31 cellular contexts compared by ENCODE assay signal in genomic region chr10:82211331-82211730, GRCh38.
DNase-seq lines count a peak whose midpoint lies in the region; ATAC-seq and TF ChIP-seq lines count a peak whose summit lies in the region.
"Had no signal": no experiment of that assay in that cellular context is flagged by ENCODE, and none has a peak within 500 bp of the region (broad histone marks: within the 10 kb centered on the region; RNA-seq: fewer than 3 reads in every experiment).

No MANE protein-coding gene starts in this region.

- no peak overlapping the region for H3K18ac ChIP-seq in neuronal stem cell (ENCODE audit: low read length)

- no peak overlapping the region for H2BK120ac ChIP-seq in neuronal stem cell (ENCODE audit: low read depth, low read length)

- no peak overlapping the region for H3K9ac ChIP-seq in neuronal stem cell (ENCODE audit: low read depth, low read length, poor library complexity)
- H3K9ac ChIP-seq: KMS-11 had no signal

- H2BK15ac ChIP-seq in neuronal stem cell (ENCODE audit: low read length) = no peak overlapping the region

- H3K9me3 ChIP-seq in neuronal stem cell (replicated peaks in 1 of 2; ENCODE audit: control insufficient read depth in 2 of 2, insufficient read depth in 1 of 2, low read depth in 1 of 2, low read length in 2 of 2) = no peaks in the 10 kb centered on the region
- H3K9me3 ChIP-seq: gastrocnemius medialis, HAP-1, neutrophil, right lobe of liver, tibial nerve had no signal

- peak; percentile 34; the same call in 1 of the 2 replicates for ATAC-seq in WTC11
- no peak for ATAC-seq in GM18505 (IDR thresholded peaks at IDR 0.05; ENCODE audit: unreplicated experiment)
- no peak for ATAC-seq in GM21825 (IDR thresholded peaks at IDR 0.05; ENCODE audit: unreplicated experiment)
- ATAC-seq: activated naive CD4-positive, alpha-beta T cell treated with anti-CD3 and anti-CD28 coated beads, Interleukin-2, amount 50 U/mL, for 72 hours; esophagus mucosa; gastrocnemius medialis; left lobe of liver; PC-3 had no signal

- CTCF ChIA-PET in WTC11 (lab: Charles Lee) = no interaction called here

- no peaks in the 10 kb centered on the region for H3K36me3 ChIP-seq in neuronal stem cell (replicated peaks in 1 of 2; ENCODE audit: control insufficient read depth in 2 of 2, insufficient read depth in 2 of 2, low read length in 2 of 2)
- H3K36me3 ChIP-seq: gastrocnemius medialis, HAP-1, neutrophil, right lobe of liver, tibial nerve had no signal

- H3K4me3 ChIP-seq in fibroblast of villous mesenchyme (ENCODE audit: low read depth, low read length) (no peak overlapping the region), neuronal stem cell (ENCODE audit: low read length in 2 of 2) (no peak overlapping the region)
- H3K4me3 ChIP-seq: gastrocnemius medialis, HAP-1, right lobe of liver, tibial nerve had no signal

- POLR2A ChIA-PET in WTC11 (lab: Charles Lee) = no interaction called here

- no peak overlapping the region for H2BK5ac ChIP-seq in neuronal stem cell (ENCODE audit: low read length)

- no peaks in the 10 kb centered on the region for H3K9me3 Mint-ChIP-seq in WTC11
- H3K9me3 Mint-ChIP-seq: endodermal cell had no signal

- H4K8ac ChIP-seq in neuronal stem cell (ENCODE audit: low read depth, low read length) = no peak overlapping the region

- H2AK5ac ChIP-seq in neuronal stem cell (ENCODE audit: low read depth, low read length) = no peak overlapping the region

- no peak overlapping the region for H3K4me3 Mint-ChIP-seq in WTC11
- H3K4me3 Mint-ChIP-seq: endodermal cell, immature natural killer cell had no signal

- WGBS in neuronal stem cell (ENCODE audit: extremely low coverage in 2 of 2, insufficient read length in 2 of 2, insufficient replicate concordance in 1 of 2), 2 donors = no CpG with 5 or more reads among the region's 3 CpGs

- peaks cover 0 to 5% of the 10 kb centered on the region in 2 donors for H3K4me1 ChIP-seq in neuronal stem cell (ENCODE audit: control insufficient read depth in 2 of 2, insufficient read depth in 1 of 2, low read depth in 1 of 2, low read length in 2 of 2)
- H3K4me1 ChIP-seq: gastrocnemius medialis, HAP-1 had no signal

- no peaks in the 10 kb centered on the region for H3K27me3 Mint-ChIP-seq in WTC11 (ENCODE audit: low read depth)

- no peak overlapping the region for H4K91ac ChIP-seq in neuronal stem cell (ENCODE audit: low read depth, low read length, poor library complexity)

- no peak overlapping the region for H3K4ac ChIP-seq in neuronal stem cell (ENCODE audit: low read length)

- no peak overlapping the region for H3K27ac Mint-ChIP-seq in WTC11
- H3K27ac Mint-ChIP-seq: activated naive CD4-positive, alpha-beta T cell treated with anti-CD3 and anti-CD28 coated beads, Interleukin-2, amount 50 U/mL, for 72 hours; endodermal cell; immature natural killer cell had no signal

- H3K14ac ChIP-seq in neuronal stem cell (ENCODE audit: low read length) = no peak overlapping the region

- DNase-seq in NCI-H446 treated with DMSO at 0.1 percent for 48 hours (lab: John Stamatoyannopoulos, UW) (peak; percentile 41), WTC11 (ENCODE audit: low spot score) (no peak), fibroblast of villous mesenchyme (ENCODE audit: low read depth) (peak; percentile 34), neuronal stem cell (ENCODE audit: low spot score) (peak; percentile 12), dermis blood vessel endothelial cell (no peak)
- DNase-seq: activated CD4-positive, alpha-beta T cell treated with anti-CD3 and anti-CD28 coated beads for 48 hours; activated CD8-positive, alpha-beta memory T cell treated with anti-CD3 and anti-CD28 coated beads for 24 hours; activated T-cell treated with anti-CD3 and anti-CD28 coated beads for 4 hours; anterior cingulate cortex; endodermal cell; gastrocnemius medialis; hypothalamus; immature natural killer cell; MM.1S; NCI-H1417; NCI-H2029 treated with DMSO at 0.1 percent for 48 hours; NCI-H524 treated with DMSO at 0.1 percent for 48 hours; PC-3; right lobe of liver; stimulated activated CD4-positive, alpha-beta T cell treated with anti-CD3 and anti-CD28 coated beads, Interleukin-4, amount 100 ng/mL, for 24 hours; T1000 had no signal

- peaks cover 14% of the 10 kb centered on the region for H3K4me1 Mint-ChIP-seq in WTC11
- H3K4me1 Mint-ChIP-seq: immature natural killer cell had no signal

- peak overlapping the region; percentile 6 for H3K27ac ChIP-seq in neuronal stem cell (replicated peaks; ENCODE audit: low read length)
- H3K27ac ChIP-seq: gastrocnemius medialis, KMS-11, neutrophil, right lobe of liver, tibial nerve, VCaP had no signal

- H2BK12ac ChIP-seq in neuronal stem cell (ENCODE audit: low read length) = no peak overlapping the region

- H3K4me2 ChIP-seq in neuronal stem cell (ENCODE audit: insufficient read depth, low read length, poor library complexity, severe bottlenecking) = no peak overlapping the region
- H3K4me2 ChIP-seq: KMS-11 had no signal

- H3K23ac ChIP-seq in neuronal stem cell (ENCODE audit: low read depth, low read length, poor library complexity) = no peak overlapping the region

- TF ChIP-seq POLR2A in GM18505 (IDR thresholded peaks at IDR 0.05; ENCODE audit: borderline replicate concordance, extremely low read depth, insufficient read depth, insufficient read length) = no peak

- no peaks in the 10 kb centered on the region for H3K79me1 ChIP-seq in neuronal stem cell (ENCODE audit: low read depth, low read length)

- no peaks in the 10 kb centered on the region for H3K36me3 Mint-ChIP-seq in WTC11
- H3K36me3 Mint-ChIP-seq: activated naive CD4-positive, alpha-beta T cell treated with anti-CD3 and anti-CD28 coated beads, Interleukin-2, amount 50 U/mL, for 72 hours; immature natural killer cell had no signal

- H3K27me3 ChIP-seq in neuronal stem cell (ENCODE audit: control insufficient read depth in 3 of 3, insufficient read depth in 3 of 3, low read depth in 1 of 3, low read length in 3 of 3) = no peaks in the 10 kb centered on the region
- H3K27me3 ChIP-seq: gastrocnemius medialis, neutrophil, right lobe of liver, tibial nerve had no signal

- TF ChIP-seq CTCF in WTC11 (IDR thresholded peaks at IDR 0.05) = no peak
- no peak for TF ChIP-seq CTCF in fibroblast of villous mesenchyme (IDR thresholded peaks at IDR 0.05; ENCODE audit: insufficient read depth, low read depth, low read length)

- peak overlapping the region; percentile 36 for H2AFZ ChIP-seq in neuronal stem cell (ENCODE audit: low read length)

TF ChIP-seq in WTC11, 78 proteins besides CTCF, POLR2A, EP300 and RAD21:
- TF ChIP-seq ZNF396 (CRISPR knock-in tag; IDR thresholded peaks at IDR 0.05; ENCODE audit: borderline replicate concordance) = no peak
- no peak for TF ChIP-seq TEAD4 (CRISPR knock-in tag; IDR thresholded peaks at IDR 0.05)
- no peak for TF ChIP-seq PRRX2 (CRISPR knock-in tag; IDR thresholded peaks at IDR 0.05)
- TF ChIP-seq FOXK1 (CRISPR knock-in tag; IDR thresholded peaks at IDR 0.05) = no peak
- no peak for TF ChIP-seq ESRRA (CRISPR knock-in tag; IDR thresholded peaks at IDR 0.05; ENCODE audit: borderline replicate concordance)
- TF ChIP-seq ZMAT4 (CRISPR knock-in tag; IDR thresholded peaks at IDR 0.05) = no peak
- no peak for TF ChIP-seq MLX (CRISPR knock-in tag; IDR thresholded peaks at IDR 0.05)
- TF ChIP-seq USF1 (CRISPR knock-in tag; IDR thresholded peaks at IDR 0.05) = no peak
- TF ChIP-seq RELA (CRISPR knock-in tag; IDR thresholded peaks at IDR 0.05; ENCODE audit: borderline replicate concordance) = no peak
- no peak for TF ChIP-seq ZNF425 (CRISPR knock-in tag; conservative IDR thresholded peaks at IDR 0.05)
- no peak for TF ChIP-seq SOX15 (CRISPR knock-in tag; IDR thresholded peaks at IDR 0.05)
- TF ChIP-seq ZNF138 (CRISPR knock-in tag; conservative IDR thresholded peaks at IDR 0.05) = no peak

Comparison
In these comparisons a context has a peak if more than half of its experiments do, and no peak if none do; other contexts are left out.
1. DNase-seq: peak in NCI-H446 treated with DMSO at 0.1 percent for 48 hours (single experiment), fibroblast of villous mesenchyme (single experiment) and neuronal stem cell (single experiment); none in WTC11 (single experiment) and dermis blood vessel endothelial cell (single experiment).